In the genomic region with DNA sequence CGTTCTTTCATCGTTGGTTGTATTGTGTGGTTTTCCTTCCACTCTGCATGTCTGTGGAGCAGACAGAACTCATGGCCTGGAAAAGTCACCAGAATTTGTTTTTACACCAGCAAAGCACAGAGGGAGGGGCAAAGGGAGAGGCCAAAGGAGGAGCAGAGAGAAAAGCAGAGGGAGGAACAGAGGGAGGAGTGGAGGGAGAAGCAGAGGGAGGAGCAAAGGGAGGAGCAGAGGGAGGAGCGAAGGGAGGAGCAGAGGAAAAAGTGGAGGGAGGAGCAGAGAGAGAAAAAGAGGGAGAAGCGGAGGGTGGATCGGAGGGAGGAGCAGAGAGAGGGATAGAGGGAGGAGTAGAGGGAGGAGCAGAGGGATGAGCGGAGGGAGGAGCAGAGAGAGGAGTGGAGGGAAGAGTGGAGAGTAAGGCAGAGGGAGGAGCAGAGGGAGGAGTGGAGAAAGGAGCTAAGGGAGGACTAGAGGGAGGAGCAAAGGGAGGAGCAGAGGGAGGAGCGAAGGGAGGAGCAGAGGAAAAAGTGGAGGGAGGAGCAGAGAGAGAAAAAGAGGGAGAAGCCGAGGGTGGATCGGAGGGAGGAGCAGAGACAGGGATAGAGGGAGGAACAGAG, we compare ENCODE assay signal across 6 cellular contexts.
DNase-seq lines count a peak whose midpoint lies in the region; ATAC-seq, FAIRE-seq and TF ChIP-seq lines count a peak whose summit lies in the region.
"Not testable (repeated sequence)": the region's sequence is repeated elsewhere in the genome, so short reads cannot be mapped to it uniquely, and the experiment has no call there.

No MANE protein-coding gene starts in this region.

- H3K9ac ChIP-seq in HCT116 (ENCODE audit: low read length); K562 (ENCODE audit: insufficient read depth in 1 of 2, low read depth in 2 of 2, low read length in 2 of 2): not testable (repeated sequence)

- POLR2A ChIA-PET in HCT116 (lab: Charles Lee); Panc1 (lab: Charles Lee); K562 (lab: Yijun Ruan, JAX): not testable (repeated sequence)

- not testable (repeated sequence) for H3K9me1 ChIP-seq in K562 (ENCODE audit: control insufficient read depth, insufficient read depth, low read length)

- H3K79me2 ChIP-seq in HCT116 (ENCODE audit: insufficient read depth, low read length); K562 (ENCODE audit: control insufficient read depth, insufficient read depth, low read length): not testable (repeated sequence)

- not testable (repeated sequence) for BruUV-seq in HCT116 (replicated peaks; lab: Mats Ljungman, UMichigan); Panc1 (replicated peaks; lab: Mats Ljungman, UMichigan); K562 (replicated peaks; lab: Mats Ljungman, UMichigan)

- not testable (repeated sequence) for H3K27me3 ChIP-seq in HCT116 (ENCODE audit: insufficient read depth, low read length); MG63; Panc1 (ENCODE audit: control insufficient read depth, insufficient read depth, low read length); K562 (ENCODE audit: control insufficient read depth in 2 of 2, insufficient read depth in 2 of 2, low read length in 2 of 2)

- RAD21 ChIA-PET in HCT116 (lab: Charles Lee; ENCODE audit: low non-redundant PET in 1 of 2, low total read pairs in 2 of 2, uncharacterized antibody in 2 of 2, unreplicated experiment in 2 of 2): not testable (repeated sequence)

- ATAC-seq in HCT116: peak; percentile 62
- peak; percentile 33; the same call in 1 of the 2 replicates for ATAC-seq in Panc1
- ATAC-seq in K562: not testable (repeated sequence)

- FAIRE-seq in K562 (lab: Jason Lieb, UNC): not testable (repeated sequence)
- peak; percentile 32 for FAIRE-seq in urothelium cell line (lab: Jason Lieb, UNC)

- H3K4me3 ChIP-seq in HCT116 (replicated peaks in 1 of 2; ENCODE audit: low read depth in 1 of 2, low read length in 2 of 2); MG63; Panc1 (ENCODE audit: low read depth in 2 of 2, low read length in 2 of 2); K562: not testable (repeated sequence)

- intact Hi-C loops in HCT116 (cut with micrococcal nuclease); Panc1 (cut with micrococcal nuclease; ENCODE audit: unreplicated experiment); K562 (cut with micrococcal nuclease): not testable (repeated sequence)

- not testable (repeated sequence) for H3K27ac ChIP-seq in HCT116 (ENCODE audit: low read depth, low read length); Panc1 (ENCODE audit: low read length); K562 (ENCODE audit: extremely low read depth, low read depth, low read length)

- H4K20me1 ChIP-seq in HCT116 (ENCODE audit: insufficient read depth); K562 (replicated peaks; ENCODE audit: control insufficient read depth, insufficient read depth, low read length): not testable (repeated sequence)

- 4% methylated on average over 5 of the region's 9 CpGs for WGBS in K562 (ENCODE audit: insufficient coverage, low coverage, missing lambda C conversion rate)

- not testable (repeated sequence) for TF ChIP-seq CTCF in HCT116 (IDR thresholded peaks at IDR 0.05 in 2 of 3, conservative IDR thresholded peaks at IDR 0.05 in 1 of 3; ENCODE audit: borderline replicate concordance in 1 of 3, insufficient read depth in 1 of 3, low read depth in 2 of 3, low read length in 2 of 3); Panc1 (IDR thresholded peaks at IDR 0.05); K562 (IDR thresholded peaks at IDR 0.05 in 2 of 3, conservative IDR thresholded peaks at IDR 0.05 in 1 of 3; ENCODE audit: insufficient read depth in 2 of 3, low read depth in 1 of 3, low read length in 3 of 3)

- not testable (repeated sequence) for H3K9me2 ChIP-seq in HCT116 (ENCODE audit: insufficient read depth)

- CTCF ChIA-PET in HCT116 (lab: Charles Lee); Panc1 (lab: Charles Lee); K562 (lab: Yijun Ruan, JAX; ENCODE audit: low intra/inter-chr PET ratio): not testable (repeated sequence)

- H3K4me2 ChIP-seq in HCT116 (ENCODE audit: low read length); K562 (ENCODE audit: insufficient read depth, low read length): not testable (repeated sequence)

- not testable (repeated sequence) for H2AFZ ChIP-seq in HCT116 (ENCODE audit: low read depth, low read length, poor library complexity, severe bottlenecking); K562 (ENCODE audit: low read depth, low read length)

- in situ Hi-C loops in Panc1 (cut with HindIII; ENCODE audit: low pct_unique_long_range_greater_than_20kb, low sequenced_read_pairs); K562 (cut with MboI): not testable (repeated sequence)

- not testable (repeated sequence) for TF ChIP-seq EP300 in K562 (IDR thresholded peaks at IDR 0.05; ENCODE audit: low read length)

- DNase-seq in Ammon's horn (ENCODE audit: low spot score) (peak; percentile 16), MG63 (peak; percentile 9)
- not testable (repeated sequence) for DNase-seq in HCT116 (ENCODE audit: low read depth, low spot score); Panc1 (ENCODE audit: low read depth, low spot score); K562 (ENCODE audit: extremely low read depth in 1 of 4, low spot score in 3 of 4); urothelium cell line (ENCODE audit: low spot score)

- H3K36me3 ChIP-seq in HCT116 (ENCODE audit: control insufficient read depth in 1 of 2, insufficient read depth in 2 of 2, low read length in 2 of 2); MG63; Panc1 (ENCODE audit: control insufficient read depth, insufficient read depth, low read length); K562 (ENCODE audit: control insufficient read depth, insufficient read depth, low read length): not testable (repeated sequence)

- not testable (repeated sequence) for H3K9me3 ChIP-seq in HCT116 (ENCODE audit: control insufficient read depth in 1 of 2, insufficient read depth in 1 of 2, low read depth in 1 of 2, low read length in 2 of 2); MG63; Panc1 (ENCODE audit: control insufficient read depth, insufficient read depth, low read depth, low read length); K562 (replicated peaks; ENCODE audit: control insufficient read depth, insufficient read depth, low read depth, low read length)

- TF ChIP-seq RAD21 in HCT116 (IDR thresholded peaks at IDR 0.05; ENCODE audit: low read depth); K562 (CRISPR knock-in tag; conservative IDR thresholded peaks at IDR 0.05 in 1 of 2, IDR thresholded peaks at IDR 0.05 in 1 of 2): not testable (repeated sequence)

- not testable (repeated sequence) for TF ChIP-seq POLR2A in HCT116 (IDR thresholded peaks at IDR 0.05; ENCODE audit: borderline replicate concordance, extremely low read depth, insufficient read depth, insufficient read length); K562 (conservative IDR thresholded peaks at IDR 0.05)

- H3K4me1 ChIP-seq in HCT116 (ENCODE audit: control insufficient read depth in 1 of 2, insufficient read depth in 2 of 2, low read length in 2 of 2); Panc1 (ENCODE audit: control insufficient read depth, insufficient read depth, low read length); K562 (replicated peaks in 1 of 2; ENCODE audit: control insufficient read depth in 2 of 2, insufficient read depth in 2 of 2, low read length in 2 of 2): not testable (repeated sequence)

TF ChIP-seq in K562, 482 proteins besides CTCF, POLR2A, EP300 and RAD21:
- peak; percentile 85 for TF ChIP-seq ZNF263 (CRISPR knock-in tag; IDR thresholded peaks at IDR 0.05; ENCODE audit: borderline replicate concordance)
